22 cellular contexts compared by ENCODE assay signal in the genomic region with DNA sequence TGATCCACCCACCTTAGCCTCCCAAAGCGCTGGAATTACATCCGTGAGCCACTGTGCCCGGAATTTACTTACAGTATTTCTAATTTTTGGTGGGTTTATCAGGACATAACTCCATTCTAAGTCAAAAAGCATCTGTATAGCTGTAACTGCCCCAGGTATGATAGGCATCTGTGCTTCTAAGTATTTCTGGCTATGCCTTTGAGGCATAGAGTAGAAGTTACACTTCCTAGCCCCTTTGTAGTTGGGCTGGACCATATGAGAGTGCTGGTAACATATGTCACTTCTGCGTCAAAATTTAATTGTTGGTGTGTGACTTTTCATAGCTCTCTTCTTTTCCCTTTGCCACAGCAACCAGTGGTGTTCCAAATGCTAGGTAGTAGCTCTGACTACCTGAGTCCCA.
"Had no signal": no experiment of that assay in that cellular context is flagged by ENCODE, and none has a peak within 500 bp of the region (broad histone marks: within the 10 kb centered on the region; RNA-seq: fewer than 3 reads in every experiment).

No MANE protein-coding gene starts in this region.

- H3K4me3 ChIP-seq: MG63, Peyer's patch, SJCRH30 had no signal

- ATAC-seq: PC-3, Right ventricle myocardium inferior, SK-N-SH treated with all-trans-retinoic acid at 6 μM for 48 hours had no signal

- H3K9me3 ChIP-seq: MG63, Peyer's patch, SJCRH30 had no signal

- H3K36me3 ChIP-seq: MG63, Peyer's patch, SJCRH30 had no signal

- H3K4me1 ChIP-seq: Peyer's patch, SJCRH30 had no signal

- DNase-seq: KBM-7, MG63, NCI-H1092, NCI-H1105 treated with DMSO at 0.1 percent for 48 hours, NCI-H1417 treated with DMSO at 0.1 percent for 48 hours, NCI-H146, NCI-H1694 treated with DMSO at 0.1 percent for 48 hours, NCI-H1930, NCI-H2081, NCI-H2107, NCI-H2227 treated with DMSO at 0.1 percent for 48 hours, NCI-H510A, NCI-H524 treated with DMSO at 0.1 percent for 48 hours, NCI-H69, NCI-H774, Peyer's patch, SHP77 treated with DMSO at 0.1 percent for 48 hours, SJCRH30 had no signal

- H3K27ac ChIP-seq: HL-60, Peyer's patch, SJCRH30 had no signal

- H3K27me3 ChIP-seq: MG63, Peyer's patch, SJCRH30 had no signal
